2 cellular contexts compared by ENCODE assay signal in genomic region chr19:21238670-21239069, GRCh38.
A peak's percentile ranks its signal among the peaks of the same experiment; 100 is the strongest.
TF ChIP-seq lines count a peak whose summit lies in the region.

No MANE protein-coding gene starts in this region.

TF ChIP-seq in A549, 52 proteins besides CTCF, POLR2A, EP300 and RAD21 (continued from another document):
- TF ChIP-seq RNF2 (IDR thresholded peaks at IDR 0.05; ENCODE audit: borderline replicate concordance, low read depth) (no peak), BHLHE40 (IDR thresholded peaks at IDR 0.05; ENCODE audit: low read depth, low read length) (no peak), ZFP36 (IDR thresholded peaks at IDR 0.05; ENCODE audit: borderline replicate concordance, partially characterized antibody) (no peak), TFCP2L1 (CRISPR knock-in tag; IDR thresholded peaks at IDR 0.05) (no peak), SREBF2 (IDR thresholded peaks at IDR 0.05) (no peak), ESRRA (IDR thresholded peaks at IDR 0.05; ENCODE audit: borderline replicate concordance, low read length) (no peak), TP53 (CRISPR knock-in tag; IDR thresholded peaks at IDR 0.05) (no peak), HEYL (CRISPR knock-in tag; IDR thresholded peaks at IDR 0.05) (no peak), HOXA7 (CRISPR knock-in tag; IDR thresholded peaks at IDR 0.05) (no peak)

TF ChIP-seq in K562, 482 proteins besides CTCF, POLR2A, EP300 and RAD21 (continued from another document):
- TF ChIP-seq, protein P1, sequence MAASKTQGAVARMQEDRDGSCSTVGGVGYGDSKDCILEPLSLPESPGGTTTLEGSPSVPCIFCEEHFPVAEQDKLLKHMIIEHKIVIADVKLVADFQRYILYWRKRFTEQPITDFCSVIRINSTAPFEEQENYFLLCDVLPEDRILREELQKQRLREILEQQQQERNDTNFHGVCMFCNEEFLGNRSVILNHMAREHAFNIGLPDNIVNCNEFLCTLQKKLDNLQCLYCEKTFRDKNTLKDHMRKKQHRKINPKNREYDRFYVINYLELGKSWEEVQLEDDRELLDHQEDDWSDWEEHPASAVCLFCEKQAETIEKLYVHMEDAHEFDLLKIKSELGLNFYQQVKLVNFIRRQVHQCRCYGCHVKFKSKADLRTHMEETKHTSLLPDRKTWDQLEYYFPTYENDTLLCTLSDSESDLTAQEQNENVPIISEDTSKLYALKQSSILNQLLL (CRISPR knock-in tag; IDR thresholded peaks at IDR 0.05; ENCODE audit: borderline replicate concordance) = no peak
- TF ChIP-seq, protein P2, sequence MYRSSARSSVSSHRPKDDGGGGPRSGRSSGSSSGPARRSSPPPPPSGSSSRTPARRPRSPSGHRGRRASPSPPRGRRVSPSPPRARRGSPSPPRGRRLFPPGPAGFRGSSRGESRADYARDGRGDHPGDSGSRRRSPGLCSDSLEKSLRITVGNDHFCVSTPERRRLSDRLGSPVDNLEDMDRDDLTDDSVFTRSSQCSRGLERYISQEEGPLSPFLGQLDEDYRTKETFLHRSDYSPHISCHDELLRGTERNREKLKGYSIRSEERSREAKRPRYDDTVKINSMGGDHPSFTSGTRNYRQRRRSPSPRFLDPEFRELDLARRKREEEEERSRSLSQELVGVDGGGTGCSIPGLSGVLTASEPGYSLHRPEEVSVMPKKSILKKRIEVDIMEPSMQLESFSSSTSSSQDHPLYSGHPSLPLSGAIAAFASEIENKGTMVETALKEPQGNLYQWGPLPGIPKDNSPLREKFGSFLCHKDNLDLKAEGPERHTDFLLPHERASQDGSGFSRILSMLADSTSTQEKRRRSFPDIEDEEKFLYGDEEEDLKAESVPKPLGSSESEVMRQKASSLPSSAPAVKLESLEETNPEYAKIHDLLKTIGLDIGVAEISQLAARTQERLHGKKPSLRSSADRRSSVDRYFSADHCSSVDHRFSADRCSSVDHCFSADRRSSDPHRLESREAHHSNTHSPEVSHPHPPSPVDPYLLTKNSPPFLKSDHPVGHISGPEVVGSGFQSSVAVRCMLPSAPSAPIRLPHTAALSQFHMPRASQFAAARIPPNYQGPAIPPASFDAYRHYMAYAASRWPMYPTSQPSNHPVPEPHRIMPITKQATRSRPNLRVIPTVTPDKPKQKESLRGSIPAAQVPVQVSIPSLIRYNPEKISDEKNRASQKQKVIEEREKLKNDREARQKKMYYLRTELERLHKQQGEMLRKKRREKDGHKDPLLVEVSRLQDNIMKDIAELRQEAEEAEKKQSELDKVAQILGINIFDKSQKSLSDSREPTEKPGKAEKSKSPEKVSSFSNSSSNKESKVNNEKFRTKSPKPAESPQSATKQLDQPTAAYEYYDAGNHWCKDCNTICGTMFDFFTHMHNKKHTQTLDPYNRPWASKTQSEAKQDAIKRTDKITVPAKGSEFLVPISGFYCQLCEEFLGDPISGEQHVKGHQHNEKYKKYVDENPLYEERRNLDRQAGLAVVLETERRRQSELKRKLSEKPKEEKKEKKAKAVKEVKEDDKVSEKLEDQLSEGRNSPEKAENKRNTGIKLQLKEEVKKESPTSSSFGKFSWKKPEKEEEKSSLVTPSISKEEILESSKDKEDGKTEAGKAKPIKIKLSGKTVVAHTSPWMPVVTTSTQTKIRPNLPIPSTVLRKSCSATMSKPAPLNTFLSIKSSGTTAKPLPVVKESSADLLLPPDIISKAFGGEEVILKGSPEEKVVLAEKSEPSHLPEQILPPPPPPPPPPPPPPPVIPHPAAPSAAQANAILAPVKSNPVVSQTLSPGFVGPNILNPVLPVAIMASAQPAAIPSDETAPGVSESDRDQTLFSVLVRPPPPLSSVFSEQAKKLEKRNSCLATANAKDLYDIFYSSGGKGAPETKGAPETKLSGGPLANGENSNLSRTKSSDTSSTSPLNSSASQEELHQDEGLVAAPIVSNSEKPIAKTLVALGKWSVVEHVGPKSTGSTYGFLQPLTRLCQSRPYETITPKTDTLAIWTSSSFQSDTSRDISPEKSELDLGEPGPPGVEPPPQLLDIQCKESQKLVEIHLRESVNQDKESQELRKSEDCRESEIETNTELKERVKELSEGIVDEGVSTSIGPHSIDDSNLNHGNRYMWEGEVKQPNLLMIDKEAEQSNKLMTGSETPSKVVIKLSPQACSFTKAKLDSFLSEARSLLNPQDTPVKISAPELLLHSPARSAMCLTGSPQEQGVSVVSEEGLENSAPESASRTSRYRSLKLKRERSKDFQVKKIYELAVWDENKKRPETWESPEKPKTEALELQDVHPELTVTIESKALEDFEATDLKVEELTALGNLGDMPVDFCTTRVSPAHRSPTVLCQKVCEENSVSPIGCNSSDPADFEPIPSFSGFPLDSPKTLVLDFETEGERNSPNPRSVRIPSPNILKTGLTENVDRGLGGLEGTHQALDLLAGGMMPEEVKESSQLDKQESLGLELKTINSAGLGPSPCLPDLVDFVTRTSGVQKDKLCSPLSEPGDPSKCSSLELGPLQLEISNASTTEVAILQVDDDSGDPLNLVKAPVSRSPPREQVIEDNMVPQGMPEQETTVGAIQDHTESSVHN (IDR thresholded peaks at IDR 0.05; ENCODE audit: borderline replicate concordance in 1 of 2, low read depth in 1 of 2) = no peak
- TF ChIP-seq ATF1 (CRISPR knock-in tag; IDR thresholded peaks at IDR 0.05) (no peak), ATF1 (tag; IDR thresholded peaks at IDR 0.05) (no peak), ATF3 (IDR thresholded peaks at IDR 0.05) (peak; percentile 52), ATF3 (CRISPR knock-in tag; conservative IDR thresholded peaks at IDR 0.05) (no peak)
